In genomic region chr9:14308751-14309140, GRCh38 we compare ENCODE assay signal across 14 cellular contexts. TPM values are rescaled to one million over a fixed set of nuclear protein-coding genes. Genes with fewer than 3 reads are reported as not detected.
DNase-seq lines count a peak whose midpoint lies in the region; ATAC-seq and TF ChIP-seq lines count a peak whose summit lies in the region.
"Had no signal": no experiment of that assay in that cellular context is flagged by ENCODE, and none has a peak within 500 bp of the region (broad histone marks: within the 10 kb centered on the region; RNA-seq: fewer than 3 reads in every experiment).

No MANE protein-coding gene starts in this region.

- WGBS in esophagus muscularis mucosa: 60% methylated on average over 5 of the region's 5 CpGs

- no peak overlapping the region for H2AFZ ChIP-seq in ACC112 (ENCODE audit: low read length, unreplicated experiment)
- H2AFZ ChIP-seq: neural progenitor cell had no signal

- H3K36me3 ChIP-seq in ACC112 (ENCODE audit: insufficient read depth, low read length) (peaks cover 17% of the 10 kb centered on the region), esophagus muscularis mucosa (peaks cover 0 to 24% (median 7%) of the 10 kb centered on the region in 4 donors)
- H3K36me3 ChIP-seq: neural progenitor cell had no signal

- H3K9me3 Mint-ChIP-seq in WTC11: no peaks in the 10 kb centered on the region
- no peaks in the 10 kb centered on the region for H3K9me3 Mint-ChIP-seq in activated T-helper 1 cell treated with anti-CD3 and anti-CD28 coated beads, Interleukin-12 subunit alpha, Interleukin-12 subunit beta, Interleukin-2, Interleukin-4 antibody, amounts not matched to agents 30 ng/mL and 10 ng/mL and 1 ng/mL, durations not matched to agents 14 hours and 24 hours and 36 hours
- H3K9me3 Mint-ChIP-seq: neural progenitor cell had no signal

- no peak overlapping the region; the same call in 1 of the 2 replicates for H3K27ac Mint-ChIP-seq in WTC11
- no peak overlapping the region for H3K27ac Mint-ChIP-seq in activated T-helper 1 cell treated with anti-CD3 and anti-CD28 coated beads, Interleukin-12 subunit alpha, Interleukin-12 subunit beta, Interleukin-2, Interleukin-4 antibody, amounts not matched to agents 30 ng/mL and 10 ng/mL and 1 ng/mL, durations not matched to agents 14 hours and 24 hours and 36 hours
- H3K27ac Mint-ChIP-seq: activated CD4-positive, alpha-beta T cell treated with anti-CD3 and anti-CD28 coated beads for 36 hours; neural progenitor cell had no signal

- H3K27me3 ChIP-seq in ACC112 (ENCODE audit: insufficient read depth, low read length) (no peaks in the 10 kb centered on the region), esophagus muscularis mucosa (no peaks in the 10 kb centered on the region)

- TF ChIP-seq CTCF in esophagus muscularis mucosa (IDR thresholded peaks at IDR 0.05) (no peak), WTC11 (IDR thresholded peaks at IDR 0.05) (no peak)

- POLR2A ChIA-PET in WTC11 (lab: Charles Lee): no interaction called here

- peaks cover 93% of the 10 kb centered on the region for H3K79me2 ChIP-seq in ACC112 (ENCODE audit: control insufficient read depth, insufficient read depth, low read length, unreplicated experiment)

- CTCF ChIA-PET in WTC11 (lab: Charles Lee): no interaction called here

- TF ChIP-seq POLR2A in esophagus muscularis mucosa (IDR thresholded peaks at IDR 0.05; ENCODE audit: low read depth): no peak

- peaks cover 22% of the 10 kb centered on the region for H3K4me1 ChIP-seq in ACC112 (ENCODE audit: control insufficient read depth, insufficient read depth, low read length, unreplicated experiment)
- H3K4me1 ChIP-seq in esophagus muscularis mucosa: peaks cover 30 to 55% (median 38%) of the 10 kb centered on the region in 4 donors

- H3K9me3 ChIP-seq in esophagus muscularis mucosa: no peaks in the 10 kb centered on the region

- TF ChIP-seq EP300 in esophagus muscularis mucosa (IDR thresholded peaks at IDR 0.05): no peak

- intact Hi-C loops in esophagus muscularis mucosa (cut with DNase I): loop anchor here (5.0 kb wide), 1 partner anchor 51 kb away; no protein-coding TSS in a partner anchor
- intact Hi-C loops in activated T-helper 1 cell treated with anti-CD3 and anti-CD28 coated beads, Interleukin-12 subunit alpha, Interleukin-12 subunit beta, Interleukin-2, Interleukin-4 antibody, amounts not matched to agents 30 ng/mL and 10 ng/mL and 1 ng/mL, durations not matched to agents 14 hours and 24 hours and 36 hours (cut with micrococcal nuclease): loop anchor here (2.0 kb wide), 1 partner anchor 20 kb away; no protein-coding TSS in a partner anchor

- H3K27ac ChIP-seq in ACC112 (ENCODE audit: low read depth, low read length) (peak overlapping the region; percentile 68), angular gyrus (ENCODE audit: low read depth, low read length) (peak overlapping the region; percentile 6), esophagus muscularis mucosa (replicated peaks in 1 of 4) (peak overlapping the region in 1 of 4 donors; percentile 45)
- H3K27ac ChIP-seq: neural progenitor cell had no signal

- H3K27me3 Mint-ChIP-seq in WTC11 (ENCODE audit: low read depth): peaks cover 17% of the 10 kb centered on the region
- peaks cover 49% of the 10 kb centered on the region for H3K27me3 Mint-ChIP-seq in activated T-helper 1 cell treated with anti-CD3 and anti-CD28 coated beads, Interleukin-12 subunit alpha, Interleukin-12 subunit beta, Interleukin-2, Interleukin-4 antibody, amounts not matched to agents 30 ng/mL and 10 ng/mL and 1 ng/mL, durations not matched to agents 14 hours and 24 hours and 36 hours (ENCODE audit: insufficient read depth)

- DNase-seq in esophagus muscularis mucosa (ENCODE audit: extremely low spot score): no peak
- DNase-seq in pons (ENCODE audit: low spot score): peak; percentile 46
- DNase-seq in WTC11 (ENCODE audit: low spot score): no peak
- DNase-seq in nucleus accumbens (lab: John Stamatoyannopoulos, UW): no peak
- DNase-seq in activated T-helper 1 cell treated with anti-CD3 and anti-CD28 coated beads, Interleukin-12 subunit alpha, Interleukin-12 subunit beta, Interleukin-2, Interleukin-4 antibody, amounts not matched to agents 30 ng/mL and 10 ng/mL and 1 ng/mL, durations not matched to agents 14 hours and 24 hours and 36 hours (ENCODE audit: low spot score): no peak
- DNase-seq in dedifferentiated amniotic fluid mesenchymal stem cell (ENCODE audit: extremely low spot score): no peak
- DNase-seq: activated CD4-positive, alpha-beta T cell treated with anti-CD3 and anti-CD28 coated beads for 36 hours; H7; Karpas-422; NCI-H1930; SW 1271 had no signal

- H3K4me3 ChIP-seq in ACC112 (ENCODE audit: low read depth, low read length) (peak overlapping the region; percentile 92), esophagus muscularis mucosa (peak overlapping the region; percentile 5 to 88 (median 80))
- H3K4me3 ChIP-seq: neural progenitor cell had no signal

- peaks cover 12% of the 10 kb centered on the region for H3K36me3 Mint-ChIP-seq in WTC11
- peaks cover 3% of the 10 kb centered on the region for H3K36me3 Mint-ChIP-seq in activated T-helper 1 cell treated with anti-CD3 and anti-CD28 coated beads, Interleukin-12 subunit alpha, Interleukin-12 subunit beta, Interleukin-2, Interleukin-4 antibody, amounts not matched to agents 30 ng/mL and 10 ng/mL and 1 ng/mL, durations not matched to agents 14 hours and 24 hours and 36 hours (ENCODE audit: low read depth)

- peaks cover 37% of the 10 kb centered on the region for H3K4me1 Mint-ChIP-seq in WTC11
- H3K4me1 Mint-ChIP-seq in activated T-helper 1 cell treated with anti-CD3 and anti-CD28 coated beads, Interleukin-12 subunit alpha, Interleukin-12 subunit beta, Interleukin-2, Interleukin-4 antibody, amounts not matched to agents 30 ng/mL and 10 ng/mL and 1 ng/mL, durations not matched to agents 14 hours and 24 hours and 36 hours (ENCODE audit: low read depth): peaks cover 5% of the 10 kb centered on the region

- no peak overlapping the region for H3K4me3 Mint-ChIP-seq in WTC11
- no peak overlapping the region for H3K4me3 Mint-ChIP-seq in activated T-helper 1 cell treated with anti-CD3 and anti-CD28 coated beads, Interleukin-12 subunit alpha, Interleukin-12 subunit beta, Interleukin-2, Interleukin-4 antibody, amounts not matched to agents 30 ng/mL and 10 ng/mL and 1 ng/mL, durations not matched to agents 14 hours and 24 hours and 36 hours
- H3K4me3 Mint-ChIP-seq: activated CD4-positive, alpha-beta T cell treated with anti-CD3 and anti-CD28 coated beads for 36 hours; neural progenitor cell had no signal

- ATAC-seq in WTC11: no peak

TF ChIP-seq in WTC11, 78 proteins besides CTCF, POLR2A, EP300 and RAD21 (continues in another document):
- TF ChIP-seq TEAD4 (CRISPR knock-in tag; IDR thresholded peaks at IDR 0.05) (no peak), GRHL2 (CRISPR knock-in tag; IDR thresholded peaks at IDR 0.05; ENCODE audit: insufficient replicate concordance, severe bottlenecking) (no peak), ZNF532 (CRISPR knock-in tag; IDR thresholded peaks at IDR 0.05; ENCODE audit: borderline replicate concordance) (no peak), USF2 (CRISPR knock-in tag; IDR thresholded peaks at IDR 0.05) (no peak), NFE2L1 (CRISPR knock-in tag; IDR thresholded peaks at IDR 0.05) (no peak), MYBL2 (CRISPR knock-in tag; IDR thresholded peaks at IDR 0.05) (no peak)

RNA-seq across cellular contexts. Expression of gene NFIB, which starts 5.2 kb away (rescaled TPM):
- total RNA-seq in esophagus muscularis mucosa (10 to 100 TPM; 38.1 to 64.4 (median 55.8) TPM), WTC11 (2021) (7.1 to 12.5 TPM (median 7.4 TPM) in 3 replicates)
- total RNA-seq in activated T-helper 1 cell treated with anti-CD3 and anti-CD28 coated beads, Interleukin-12 subunit alpha, Interleukin-12 subunit beta, Interleukin-2, Interleukin-4 antibody, amounts not matched to agents 30 ng/mL and 10 ng/mL and 1 ng/mL, durations not matched to agents 14 hours and 24 hours and 36 hours: not detected in 2 replicates
- total RNA-seq: activated CD4-positive, alpha-beta T cell treated with anti-CD3 and anti-CD28 coated beads for 36 hours had no signal
